13 cellular contexts compared by ENCODE assay signal in the genomic region with DNA sequence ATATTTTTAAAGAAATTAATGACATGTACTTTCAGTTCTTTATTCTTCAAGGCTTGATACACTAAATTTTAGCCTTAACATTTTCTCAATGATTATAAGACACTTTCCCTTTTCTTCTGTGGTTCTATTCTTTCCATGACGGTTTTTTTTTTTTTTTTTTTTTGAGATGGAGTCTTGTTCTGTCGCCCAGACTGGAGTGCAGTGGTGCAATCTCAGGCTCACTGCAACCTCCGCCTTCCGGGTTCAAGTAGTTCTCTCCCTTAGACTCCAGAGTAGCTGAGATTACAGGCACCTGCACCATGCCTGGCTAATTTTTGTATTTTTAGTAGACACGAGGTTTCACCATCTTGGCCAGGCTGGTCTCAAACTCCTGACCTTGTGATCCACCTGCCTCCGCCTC. TPM values are rescaled to one million over a fixed set of nuclear protein-coding genes. Genes with fewer than 3 reads are reported as not detected.
"Had no signal": no experiment of that assay in that cellular context is flagged by ENCODE, and none has a peak within 500 bp of the region (broad histone marks: within the 10 kb centered on the region; RNA-seq: fewer than 3 reads in every experiment).

No MANE protein-coding gene starts in this region.

RNA-seq across cellular contexts. Expression of a gene that starts 8.1 kb away (rescaled TPM):
- total RNA-seq: left colon; mesenteric fat pad; myocyte; natural killer cell treated with Interleukin-12 subunit alpha and Interleukin-12 subunit beta and Interleukin-15 and Interleukin-18, amount 100 ng/mL, for 72 hours; neural crest cell; osteocyte; posterior vena cava; psoas muscle; sigmoid colon; vagina had no signal
- polyA plus RNA-seq: immature natural killer cell; liver; naive thymus-derived CD4-positive, alpha-beta T cell; psoas muscle had no signal

RNA-seq across cellular contexts. Expression of a gene that starts 15.0 kb away (rescaled TPM):
- total RNA-seq: left colon; myocyte; natural killer cell treated with Interleukin-12 subunit alpha and Interleukin-12 subunit beta and Interleukin-15 and Interleukin-18, amount 100 ng/mL, for 72 hours; neural crest cell; osteocyte; vagina had no signal
- polyA plus RNA-seq: immature natural killer cell; naive thymus-derived CD4-positive, alpha-beta T cell had no signal

RNA-seq across cellular contexts. Expression of a gene that starts 57.0 kb away (rescaled TPM):
- total RNA-seq: myocyte; natural killer cell treated with Interleukin-12 subunit alpha and Interleukin-12 subunit beta and Interleukin-15 and Interleukin-18, amount 100 ng/mL, for 72 hours; neural crest cell; osteocyte had no signal
- polyA plus RNA-seq: naive thymus-derived CD4-positive, alpha-beta T cell had no signal
